In the genomic region with DNA sequence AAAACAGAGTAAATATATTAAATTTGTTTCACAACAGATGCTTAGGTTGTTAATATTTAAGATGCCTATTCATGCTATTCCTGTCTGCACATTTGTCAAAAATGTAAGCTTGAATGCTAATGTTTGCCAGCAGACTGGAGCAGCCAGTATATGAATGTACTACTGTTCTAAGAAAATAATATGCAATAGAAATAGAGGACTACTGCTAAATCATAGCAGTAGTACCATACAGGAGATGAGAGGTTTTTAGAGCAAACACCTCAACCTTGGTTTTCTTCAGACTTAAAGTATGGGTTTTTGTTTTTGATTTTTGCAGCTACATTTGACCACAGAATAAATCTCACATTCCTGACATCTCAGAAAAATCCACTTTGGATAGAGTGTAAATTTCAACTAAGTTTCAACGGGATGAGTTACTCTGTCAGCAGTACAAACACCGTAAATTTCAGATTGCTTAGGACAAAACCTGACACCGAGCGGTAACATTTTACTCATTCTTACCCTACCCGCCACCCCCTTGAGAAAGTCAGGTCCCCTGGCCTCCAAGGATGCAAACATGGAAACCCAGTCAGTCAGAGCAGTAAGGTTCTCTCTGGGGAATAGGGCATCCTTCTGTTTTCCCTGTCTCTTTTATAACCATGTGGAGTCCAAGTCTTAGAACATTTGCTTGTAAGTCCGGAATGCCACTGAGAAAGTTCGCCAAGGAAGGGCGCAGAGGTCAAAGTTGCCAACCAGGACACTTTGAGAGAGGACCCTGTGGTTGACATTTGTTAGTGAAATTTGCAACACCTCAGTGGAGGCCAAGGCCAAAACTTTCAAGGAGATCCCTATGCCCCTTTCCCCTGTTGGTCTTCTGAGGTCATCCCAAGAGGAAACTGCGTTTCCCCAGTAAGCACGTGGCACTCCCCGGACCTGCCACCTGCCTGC, we compare ENCODE assay signal across 9 cellular contexts. TPM values are rescaled to one million over a fixed set of nuclear protein-coding genes. Genes with fewer than 3 reads are reported as not detected.
DNase-seq lines count a peak whose midpoint lies in the region; ATAC-seq and TF ChIP-seq lines count a peak whose summit lies in the region.
"Had no signal": no experiment of that assay in that cellular context is flagged by ENCODE, and none has a peak within 500 bp of the region (broad histone marks: within the 10 kb centered on the region; RNA-seq: fewer than 3 reads in every experiment).

No MANE protein-coding gene starts in this region.

- H3K27ac ChIP-seq in DND-41 (ENCODE audit: low read length) (peak overlapping the region; percentile 90), psoas muscle (no peak overlapping the region)
- H3K27ac ChIP-seq: KMS-11 had no signal

- no peak for ATAC-seq in DND-41 (ENCODE audit: insufficient read depth, low read depth)
- no peak for ATAC-seq in psoas muscle
- ATAC-seq in GM19395 (IDR thresholded peaks at IDR 0.05; ENCODE audit: unreplicated experiment): no peak

- H3K9ac ChIP-seq in DND-41 (ENCODE audit: low read depth, low read length) (peak overlapping the region; percentile 90), endocrine pancreas (ENCODE audit: control insufficient read depth, insufficient read depth, low read length) (peak overlapping the region; percentile 74)
- H3K9ac ChIP-seq: KMS-11 had no signal

- H3K9me3 ChIP-seq in DND-41 (ENCODE audit: insufficient read depth, low read length, severe bottlenecking) (no peaks in the 10 kb centered on the region), endocrine pancreas (ENCODE audit: control insufficient read depth, low read length) (no peaks in the 10 kb centered on the region), psoas muscle (no peaks in the 10 kb centered on the region)

- peaks cover 93% of the 10 kb centered on the region for H3K79me2 ChIP-seq in DND-41 (ENCODE audit: insufficient read depth, low read length)

- H3K36me3 ChIP-seq in DND-41 (ENCODE audit: insufficient read depth, low read length): peaks cover 10% of the 10 kb centered on the region; the same call in 1 of the 2 replicates
- no peaks in the 10 kb centered on the region for H3K36me3 ChIP-seq in endocrine pancreas (ENCODE audit: control insufficient read depth, insufficient read depth, low read length)
- H3K36me3 ChIP-seq in psoas muscle (ENCODE audit: insufficient read depth in 1 of 2, low read depth in 1 of 2): no peaks in the 10 kb centered on the region

- peak overlapping the region; percentile 95; the same call in 1 of the 2 replicates for H2AFZ ChIP-seq in DND-41 (ENCODE audit: low read depth, low read length)

- H3K4me1 ChIP-seq in DND-41 (ENCODE audit: insufficient read depth, low read length): peaks cover 82% of the 10 kb centered on the region
- H3K4me1 ChIP-seq in endocrine pancreas (ENCODE audit: control insufficient read depth, insufficient read depth, low read length): peaks cover 28% of the 10 kb centered on the region
- peaks cover 11% of the 10 kb centered on the region for H3K4me1 ChIP-seq in psoas muscle

- H3K4me3 ChIP-seq in DND-41 (ENCODE audit: low read depth in 1 of 2, low read length in 2 of 2): peak overlapping the region; percentile 84 to 91
- peak overlapping the region; percentile 19 for H3K4me3 ChIP-seq in endocrine pancreas (ENCODE audit: control insufficient read depth, insufficient read depth, low read length)
- peak overlapping the region; percentile 71 for H3K4me3 ChIP-seq in psoas muscle

- peaks cover 10% of the 10 kb centered on the region for H4K20me1 ChIP-seq in DND-41 (ENCODE audit: insufficient read depth, low read length)

- TF ChIP-seq CTCF in DND-41 (IDR thresholded peaks at IDR 0.05; ENCODE audit: borderline replicate concordance, extremely low read depth, low read length, poor library complexity, severe bottlenecking): no peak
- no peak for TF ChIP-seq CTCF in psoas muscle (IDR thresholded peaks at IDR 0.05)

- intact Hi-C loops in psoas muscle (cut with DNase I) (no loop called here), head of caudate nucleus (cut with DNase I) (no loop called here)

- 61 to 62% (median 61%) methylated on average over 11 of the region's 11 CpGs for WGBS in psoas muscle, 3 donors

- no peak for DNase-seq in DND-41
- DNase-seq in NCI-H526 (lab: John Stamatoyannopoulos, UW): peak; percentile 37 to 62
- DNase-seq in psoas muscle: no peak
- DNase-seq in ecto neural progenitor cell (ENCODE audit: low spot score): no peak
- no peak for DNase-seq in head of caudate nucleus
- no peak for DNase-seq in NCI-H748 (lab: John Stamatoyannopoulos, UW; ENCODE audit: unreplicated experiment)

- peak overlapping the region; percentile 90 for H3K4me2 ChIP-seq in DND-41 (ENCODE audit: insufficient read depth, low read length)
- H3K4me2 ChIP-seq: KMS-11 had no signal

- H3K27me3 ChIP-seq in DND-41 (ENCODE audit: insufficient read depth, low read length, poor library complexity): no peaks in the 10 kb centered on the region
- no peaks in the 10 kb centered on the region for H3K27me3 ChIP-seq in endocrine pancreas (ENCODE audit: control insufficient read depth, insufficient read depth, low read length)
- peaks cover 0 to 50% (median 10%) of the 10 kb centered on the region in 3 donors for H3K27me3 ChIP-seq in psoas muscle (ENCODE audit: insufficient read depth in 3 of 3, low read length in 2 of 3)

RNA-seq across cellular contexts. Expression of gene SATB1, which starts 17.9 kb away (rescaled TPM):
- total RNA-seq in psoas muscle: 10 to 100 TPM; 34.0 to 53.2 (median 50.7) TPM
- 10 to 100 TPM in 2 of 3 donors, 1 to 10 TPM in 1; 6.4 to 27.8 (median 24.4) TPM for polyA plus RNA-seq in psoas muscle

Comparison
In these comparisons a context has a peak if more than half of its experiments do, and no peak if none do; other contexts are left out.
1. DNase-seq: peak in NCI-H526 (2 of 2); none in DND-41 (single experiment), psoas muscle (0 of 2), ecto neural progenitor cell (single experiment), head of caudate nucleus (0 of 42) and NCI-H748 (single experiment).
2. H3K4me3 ChIP-seq: peak in every context shown above with its lines; median percentile 88 in DND-41; 71 in psoas muscle; 19 in endocrine pancreas.